ENCODE assay signal across 20 cellular contexts in genomic region chr5:178090856-178091255, GRCh38. TPM values are rescaled to one million over a fixed set of nuclear protein-coding genes. Genes with fewer than 3 reads are reported as not detected.
DNase-seq lines count a peak whose midpoint lies in the region; ATAC-seq and TF ChIP-seq lines count a peak whose summit lies in the region.
"Had no signal": no experiment of that assay in that cellular context is flagged by ENCODE, and none has a peak within 500 bp of the region (broad histone marks: within the 10 kb centered on the region; RNA-seq: fewer than 3 reads in every experiment).

No MANE protein-coding gene starts in this region.

- no peak overlapping the region for H3K9ac ChIP-seq in OCI-LY3 (ENCODE audit: low read length)
- H3K9ac ChIP-seq: GM23248, SK-N-SH had no signal

- H2AFZ ChIP-seq in OCI-LY3 (ENCODE audit: low read depth, low read length): no peak overlapping the region
- H2AFZ ChIP-seq: GM23248 had no signal

- ATAC-seq in esophagus mucosa: peak; percentile 71
- ATAC-seq in GM19023 (IDR thresholded peaks at IDR 0.05; ENCODE audit: unreplicated experiment): no peak
- no peak for ATAC-seq in HG02938 (IDR thresholded peaks at IDR 0.05; ENCODE audit: unreplicated experiment)
- ATAC-seq: Panc1, Right ventricle myocardium inferior had no signal

- H3K4me3 Mint-ChIP-seq in osteocyte (ENCODE audit: unreplicated experiment): no peak overlapping the region

- H4K20me1 ChIP-seq in OCI-LY3 (ENCODE audit: insufficient read depth, low read length): no peaks in the 10 kb centered on the region

- H3K4me3 ChIP-seq in OCI-LY3 (ENCODE audit: low read length): no peak overlapping the region
- H3K4me3 ChIP-seq: GM23248 had no signal

- H3K27me3 ChIP-seq in OCI-LY3 (ENCODE audit: low read depth, low read length): no peaks in the 10 kb centered on the region

- 0 out of 2 replicates have a peak overlapping the region, but pooled peaks have one; percentile 12 for H3K4me2 ChIP-seq in OCI-LY3 (ENCODE audit: low read length)
- H3K4me2 ChIP-seq: SK-N-SH had no signal

- H3K4me1 ChIP-seq in OCI-LY3 (ENCODE audit: low read length): peaks cover 6% of the 10 kb centered on the region

- H3K9me3 Mint-ChIP-seq in osteocyte (ENCODE audit: unreplicated experiment): peaks cover 4% of the 10 kb centered on the region

- no peaks in the 10 kb centered on the region for H3K9me3 ChIP-seq in OCI-LY3 (ENCODE audit: insufficient read depth, low read length)
- H3K9me3 ChIP-seq: SK-N-SH had no signal

- H3K79me2 ChIP-seq in OCI-LY3 (ENCODE audit: low read length): no peaks in the 10 kb centered on the region

- no peaks in the 10 kb centered on the region for H3K36me3 ChIP-seq in OCI-LY3 (replicated peaks; ENCODE audit: low read depth, low read length)

- no peak overlapping the region for H3K27ac Mint-ChIP-seq in osteocyte (ENCODE audit: unreplicated experiment)

- H3K36me3 Mint-ChIP-seq in osteocyte (ENCODE audit: unreplicated experiment): no peaks in the 10 kb centered on the region

- peaks cover 2% of the 10 kb centered on the region for H3K27me3 Mint-ChIP-seq in osteocyte (ENCODE audit: unreplicated experiment)

- H3K27ac ChIP-seq in OCI-LY3 (ENCODE audit: low read length): no peak overlapping the region
- H3K27ac ChIP-seq: GM23248 had no signal

- no peaks in the 10 kb centered on the region for H3K4me1 Mint-ChIP-seq in osteocyte (ENCODE audit: unreplicated experiment)

- TF ChIP-seq CTCF in OCI-LY3 (IDR thresholded peaks at IDR 0.05; ENCODE audit: low read depth, low read length) (no peak), osteocyte (IDR thresholded peaks at IDR 0.05) (no peak)

- DNase-seq in stimulated activated CD4-positive, alpha-beta T cell treated with anti-CD3 and anti-CD28 coated beads, Interleukin-15, amount 100 ng/mL, for 24 hours: peak; percentile 30
- no peak for DNase-seq in stimulated activated CD4-positive, alpha-beta T cell treated with anti-CD3 and anti-CD28 coated beads, Interleukin-2, amount 100 ng/mL, for 48 hours
- no peak for DNase-seq in osteocyte (ENCODE audit: extremely low spot score, unreplicated experiment)
- DNase-seq: COR-L47, GF-D8, GM23248, HCEC 1CT, KBM-7, NCI-H1417 treated with DMSO at 0.1 percent for 48 hours, NCI-H2029, NCI-H2171, NCI-H446 treated with DMSO at 0.1 percent for 48 hours, NCI-H82, SK-N-SH had no signal

RNA-seq across cellular contexts. Expression of gene N4BP3, which starts 22.5 kb away (rescaled TPM):
- total RNA-seq in esophagus mucosa (16.5 TPM), osteocyte (0.55 and 0.64 TPM in 2 replicates)

RNA-seq across cellular contexts. Expression of gene RMND5B, which starts 40.0 kb away (rescaled TPM):
- 71.5 TPM for total RNA-seq in esophagus mucosa
- total RNA-seq in osteocyte: 38.8 and 39.5 TPM in 2 replicates

Comparison
In these comparisons a context has a peak if more than half of its experiments do, and no peak if none do; other contexts are left out.
1. RNA of gene N4BP3, which starts 22.5 kb away (total RNA-seq): 16.5 TPM in esophagus mucosa (single experiment); 0.55 to 0.64 TPM in osteocyte; every median in the first group is over 10 times any median in the second.